In genomic region chr15:73915085-73915484, GRCh38 we compare ENCODE assay signal across 3 cellular contexts.
TF ChIP-seq lines count a peak whose summit lies in the region.

No MANE protein-coding gene starts in this region.

TF ChIP-seq in SK-N-SH treated with all-trans-retinoic acid at 6 μM for 48 hours, 23 proteins besides CTCF, POLR2A, EP300 and RAD21:
- no peak for TF ChIP-seq GLIS3 (CRISPR knock-in tag; IDR thresholded peaks at IDR 0.05)
- TF ChIP-seq ZNF565 (CRISPR knock-in tag; conservative IDR thresholded peaks at IDR 0.05; ENCODE audit: low read depth) = no peak
- peak; percentile 70 for TF ChIP-seq ISL1 (CRISPR knock-in tag; IDR thresholded peaks at IDR 0.05)

TF ChIP-seq in SK-N-SH, 30 proteins besides CTCF, POLR2A, EP300 and RAD21:
- no peak for TF ChIP-seq REST (IDR thresholded peaks at IDR 0.05; ENCODE audit: low read depth, low read length)
- no peak for TF ChIP-seq RFX5 (IDR thresholded peaks at IDR 0.05; ENCODE audit: low read length)
- TF ChIP-seq FOXM1 (IDR thresholded peaks at IDR 0.05; ENCODE audit: low read depth) = no peak
- TF ChIP-seq MEF2A (IDR thresholded peaks at IDR 0.05; ENCODE audit: borderline replicate concordance, low read depth) = no peak
- no peak for TF ChIP-seq NRF1 (IDR thresholded peaks at IDR 0.05; ENCODE audit: low read depth, low read length)
- no peak for TF ChIP-seq FOXJ3 (CRISPR knock-in tag; IDR thresholded peaks at IDR 0.05)
- TF ChIP-seq SMC3 (IDR thresholded peaks at IDR 0.05; ENCODE audit: low read depth, low read length) = no peak
- no peak for TF ChIP-seq SIN3A (IDR thresholded peaks at IDR 0.05; ENCODE audit: borderline replicate concordance, low read depth, low read length)
- no peak for TF ChIP-seq YY1 (IDR thresholded peaks at IDR 0.05; ENCODE audit: low read depth)
- no peak for TF ChIP-seq MAX (IDR thresholded peaks at IDR 0.05; ENCODE audit: low read depth)
- no peak for TF ChIP-seq EZH2phosphoT487 (IDR thresholded peaks at IDR 0.05; ENCODE audit: borderline replicate concordance, low read depth)
- TF ChIP-seq CHD2 (IDR thresholded peaks at IDR 0.05; ENCODE audit: low read length, partially characterized antibody) = no peak

TF ChIP-seq in IMR-90, 13 proteins besides CTCF, POLR2A, EP300 and RAD21:
- no peak for TF ChIP-seq CHD1 (IDR thresholded peaks at IDR 0.05; ENCODE audit: low read depth, low read length)
- TF ChIP-seq CEBPB (IDR thresholded peaks at IDR 0.05; ENCODE audit: low read depth, low read length) = peak; percentile 89
